In genomic region chrX:15930585-15930984, GRCh38 we compare ENCODE assay signal across 8 cellular contexts.
DNase-seq lines count a peak whose midpoint lies in the region; ATAC-seq and TF ChIP-seq lines count a peak whose summit lies in the region.

No MANE protein-coding gene starts in this region.

- no peaks in the 10 kb centered on the region for H3K4me1 Mint-ChIP-seq in activated CD4-positive, alpha-beta memory T cell treated with anti-CD3 and anti-CD28 coated beads for 36 hours (ENCODE audit: low read depth)

- no peaks in the 10 kb centered on the region for H3K9me3 ChIP-seq in heart right ventricle
- no peaks in the 10 kb centered on the region for H3K9me3 ChIP-seq in WERI-Rb-1 (ENCODE audit: severe bottlenecking)

- CTCF ChIA-PET in activated CD4-positive, alpha-beta memory T cell treated with anti-CD3 and anti-CD28 coated beads for 36 hours (lab: Charles Lee) = no interaction called here

- no peaks in the 10 kb centered on the region for H3K36me3 Mint-ChIP-seq in activated CD4-positive, alpha-beta memory T cell treated with anti-CD3 and anti-CD28 coated beads for 36 hours

- TF ChIP-seq CTCF in heart right ventricle (IDR thresholded peaks at IDR 0.05) = peak in 7 of 9 donors; percentile 19 to 50 (median 26)
- TF ChIP-seq CTCF in WERI-Rb-1 (IDR thresholded peaks at IDR 0.05; ENCODE audit: low read depth, low read length) = no peak

- intact Hi-C loops in heart right ventricle (cut with DNase I) (no loop called here), left cardiac atrium (cut with DNase I) (no loop called here)
- intact Hi-C loops in activated CD4-positive, alpha-beta memory T cell treated with anti-CD3 and anti-CD28 coated beads for 36 hours (cut with micrococcal nuclease) = no loop called here

- ATAC-seq in heart right ventricle = no peak
- no peak for ATAC-seq in left cardiac atrium

- H3K27me3 ChIP-seq in heart right ventricle (peaks cover 0 to 95% (median 0%) of the 10 kb centered on the region in 7 donors), WERI-Rb-1 (ENCODE audit: insufficient read depth, low read depth, severe bottlenecking) (peaks cover 53% of the 10 kb centered on the region)

- POLR2A ChIA-PET in activated CD4-positive, alpha-beta memory T cell treated with anti-CD3 and anti-CD28 coated beads for 36 hours (lab: Charles Lee) = no interaction called here

- H3K4me3 Mint-ChIP-seq in activated CD4-positive, alpha-beta memory T cell treated with anti-CD3 and anti-CD28 coated beads for 36 hours = no peak overlapping the region

- DNase-seq in heart right ventricle = no peak
- DNase-seq in left cardiac atrium = no peak
- peak; percentile 72 for DNase-seq in NCI-H345 (lab: John Stamatoyannopoulos, UW)
- DNase-seq in dermis blood vessel endothelial cell = peak; percentile 57
- no peak for DNase-seq in activated CD4-positive, CD25-positive, alpha-beta regulatory T cell treated with anti-CD3 and anti-CD28 coated beads, Interleukin-2, amount 50 U/mL, for 72 hours
- DNase-seq in activated CD8-positive, alpha-beta memory T cell treated with anti-CD3 and anti-CD28 coated beads, Interleukin-2, amount 50 U/mL, for 4 hours = no peak
- DNase-seq in WERI-Rb-1 = no peak
- DNase-seq in activated CD4-positive, alpha-beta memory T cell treated with anti-CD3 and anti-CD28 coated beads for 36 hours = no peak

- H3K27ac Mint-ChIP-seq in activated CD4-positive, alpha-beta memory T cell treated with anti-CD3 and anti-CD28 coated beads for 36 hours = no peak overlapping the region

- H3K27ac ChIP-seq in heart right ventricle (no peak overlapping the region), WERI-Rb-1 (no peak overlapping the region)

- H3K4me3 ChIP-seq in heart right ventricle (no peak overlapping the region), WERI-Rb-1 (ENCODE audit: low read depth, low read length) (no peak overlapping the region)

- peaks cover 0 to 12% (median 0%) of the 10 kb centered on the region in 9 donors for H3K4me1 ChIP-seq in heart right ventricle

- H3K36me3 ChIP-seq in heart right ventricle = no peaks in the 10 kb centered on the region
- no peaks in the 10 kb centered on the region for H3K36me3 ChIP-seq in WERI-Rb-1

- H3K27me3 Mint-ChIP-seq in activated CD4-positive, alpha-beta memory T cell treated with anti-CD3 and anti-CD28 coated beads for 36 hours = peaks cover 11% of the 10 kb centered on the region

- H3K9me3 Mint-ChIP-seq in activated CD4-positive, alpha-beta memory T cell treated with anti-CD3 and anti-CD28 coated beads for 36 hours = no peaks in the 10 kb centered on the region

- WGBS in heart right ventricle, 2 donors = 36 to 47% methylated on average over 5 of the region's 5 CpGs

Comparison
In these comparisons a context has a peak if more than half of its experiments do, and no peak if none do; other contexts are left out.
1. DNase-seq: peak in NCI-H345 (single experiment) and dermis blood vessel endothelial cell (single experiment); none in heart right ventricle (0 of 2), left cardiac atrium (single experiment), activated CD4-positive, CD25-positive, alpha-beta regulatory T cell treated with anti-CD3 and anti-CD28 coated beads, Interleukin-2, amount 50 U/mL, for 72 hours (single experiment), activated CD8-positive, alpha-beta memory T cell treated with anti-CD3 and anti-CD28 coated beads, Interleukin-2, amount 50 U/mL, for 4 hours (single experiment), WERI-Rb-1 (single experiment) and activated CD4-positive, alpha-beta memory T cell treated with anti-CD3 and anti-CD28 coated beads for 36 hours (single experiment).